ENCODE assay signal across 1 cellular context in the genomic region with DNA sequence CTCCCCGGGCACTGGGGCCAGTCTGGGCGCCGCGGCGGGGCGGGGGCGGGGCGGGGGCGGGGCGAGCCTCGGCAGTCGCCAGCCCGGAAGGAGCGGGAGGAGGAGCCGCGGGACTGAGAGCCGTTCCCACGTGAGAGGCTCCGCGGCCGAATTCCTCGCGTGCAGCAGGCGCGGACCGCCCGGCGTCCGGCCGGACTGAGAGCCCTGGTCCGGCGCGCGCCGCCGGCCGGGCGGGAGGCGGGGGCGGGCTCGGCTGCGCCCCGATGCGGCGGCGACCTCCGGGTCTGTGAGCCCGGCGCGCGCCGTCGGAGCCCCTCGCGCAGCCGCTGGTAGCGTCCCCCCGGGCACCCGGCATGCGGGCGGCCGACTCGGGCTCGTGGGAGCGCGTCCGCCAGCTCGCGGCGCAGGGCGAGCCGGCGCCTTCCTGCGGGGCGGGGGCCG.
TF ChIP-seq lines count a peak whose summit lies in the region.

No MANE protein-coding gene starts in this region.

TF ChIP-seq in K562, 482 proteins besides CTCF, POLR2A, EP300 and RAD21 (continued from another document):
- TF ChIP-seq E2F6 (IDR thresholded peaks at IDR 0.05; ENCODE audit: borderline replicate concordance in 1 of 2, extremely low read depth in 1 of 2, insufficient read depth in 1 of 2, insufficient read length in 1 of 2, low read depth in 1 of 2, low read length in 1 of 2, poor library complexity in 1 of 2, severe bottlenecking in 1 of 2) (peak; percentile 69 to 91), ERF (CRISPR knock-in tag; IDR thresholded peaks at IDR 0.05) (peak; percentile 76; the same call in 1 of the 2 replicates), CHD1 (IDR thresholded peaks at IDR 0.05; ENCODE audit: low read length) (peak; percentile 72), ID3 (CRISPR knock-in tag; IDR thresholded peaks at IDR 0.05) (no peak), ID3 (tag; IDR thresholded peaks at IDR 0.05) (no peak), ZNF592 (IDR thresholded peaks at IDR 0.05) (peak; percentile 55; the same call in 1 of the 2 replicates), FOXM1 (IDR thresholded peaks at IDR 0.05; ENCODE audit: low read depth) (no peak), FOXM1 (CRISPR knock-in tag; IDR thresholded peaks at IDR 0.05; ENCODE audit: low read depth) (no peak), MED1 (CRISPR knock-in tag; IDR thresholded peaks at IDR 0.05; ENCODE audit: borderline replicate concordance) (no peak), JUND (IDR thresholded peaks at IDR 0.05; ENCODE audit: borderline replicate concordance, low read depth, low read length) (no peak), JUND (tag; IDR thresholded peaks at IDR 0.05; ENCODE audit: borderline replicate concordance, low read depth, low read length) (no peak), MAX (CRISPR knock-in tag; IDR thresholded peaks at IDR 0.05) (no peak), ZNF232 (CRISPR knock-in tag; IDR thresholded peaks at IDR 0.05) (no peak)
- TF ChIP-seq, protein P1, sequence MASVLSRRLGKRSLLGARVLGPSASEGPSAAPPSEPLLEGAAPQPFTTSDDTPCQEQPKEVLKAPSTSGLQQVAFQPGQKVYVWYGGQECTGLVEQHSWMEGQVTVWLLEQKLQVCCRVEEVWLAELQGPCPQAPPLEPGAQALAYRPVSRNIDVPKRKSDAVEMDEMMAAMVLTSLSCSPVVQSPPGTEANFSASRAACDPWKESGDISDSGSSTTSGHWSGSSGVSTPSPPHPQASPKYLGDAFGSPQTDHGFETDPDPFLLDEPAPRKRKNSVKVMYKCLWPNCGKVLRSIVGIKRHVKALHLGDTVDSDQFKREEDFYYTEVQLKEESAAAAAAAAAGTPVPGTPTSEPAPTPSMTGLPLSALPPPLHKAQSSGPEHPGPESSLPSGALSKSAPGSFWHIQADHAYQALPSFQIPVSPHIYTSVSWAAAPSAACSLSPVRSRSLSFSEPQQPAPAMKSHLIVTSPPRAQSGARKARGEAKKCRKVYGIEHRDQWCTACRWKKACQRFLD (CRISPR knock-in tag; IDR thresholded peaks at IDR 0.05), result 0 out of 2 replicates have a peak, but pooled peaks have one; percentile 40
